34 cellular contexts compared by ENCODE assay signal in the genomic region with DNA sequence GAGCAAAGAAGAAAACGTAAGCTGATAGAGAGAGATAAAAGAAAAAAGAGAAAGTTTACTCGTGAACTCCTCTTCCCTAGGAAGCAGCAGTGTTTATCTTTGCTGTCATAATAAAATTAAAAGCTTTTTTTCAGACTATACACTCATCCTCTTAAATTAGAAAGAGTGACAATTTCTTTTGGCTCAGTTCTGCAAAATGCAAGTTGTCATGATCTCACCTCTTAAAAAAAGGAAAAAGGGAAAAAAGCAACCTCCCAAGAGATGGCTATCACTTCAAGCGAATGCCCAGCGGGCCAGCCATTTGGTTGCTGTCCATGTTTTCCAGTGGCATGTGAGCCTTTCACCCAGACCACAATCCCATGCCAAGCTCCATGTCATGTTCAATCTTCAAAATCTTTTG. TPM values are rescaled to one million over a fixed set of nuclear protein-coding genes. Genes with fewer than 3 reads are reported as not detected.
DNase-seq lines count a peak whose midpoint lies in the region; TF ChIP-seq lines count a peak whose summit lies in the region.
"Had no signal": no experiment of that assay in that cellular context is flagged by ENCODE, and none has a peak within 500 bp of the region (broad histone marks: within the 10 kb centered on the region; RNA-seq: fewer than 3 reads in every experiment).

No MANE protein-coding gene starts in this region.

- no peaks in the 10 kb centered on the region for H3K9me3 Mint-ChIP-seq in HFFc6
- no peaks in the 10 kb centered on the region for H3K9me3 Mint-ChIP-seq in mesothelial cell of epicardium
- no peaks in the 10 kb centered on the region for H3K9me3 Mint-ChIP-seq in progenitor cell of endocrine pancreas (ENCODE audit: low read depth)
- H3K9me3 Mint-ChIP-seq: activated CD4-positive, alpha-beta T cell treated with anti-CD3 and anti-CD28 coated beads, Interleukin-2, amount 10 ng/mL, durations not matched to agents 7 days and 5 days; memory B cell; naive B cell had no signal

- H3K4me3 Mint-ChIP-seq in HFFc6 (no peak overlapping the region; the same call in 1 of the 2 replicates), mesothelial cell of epicardium (no peak overlapping the region), progenitor cell of endocrine pancreas (ENCODE audit: low read depth) (no peak overlapping the region)
- H3K4me3 Mint-ChIP-seq: activated CD4-positive, alpha-beta T cell treated with anti-CD3 and anti-CD28 coated beads, Interleukin-2, amount 10 ng/mL, durations not matched to agents 7 days and 5 days; activated CD8-positive, alpha-beta memory T cell treated with anti-CD3 and anti-CD28 coated beads, Interleukin-2, amount 10 ng/mL, durations not matched to agents 7 days and 5 days; memory B cell; naive B cell; WTC11 had no signal

- DNase-seq in AG09309 (ENCODE audit: low read depth), result peak; percentile 3
- DNase-seq in HFFc6, result peak; percentile 8
- peak; percentile 55 for DNase-seq in dermis microvascular lymphatic vessel endothelial cell (ENCODE audit: low read depth in 2 of 2)
- no peak for DNase-seq in mesothelial cell of epicardium (ENCODE audit: low spot score in 2 of 2, unreplicated experiment in 2 of 2)
- DNase-seq in esophagus squamous epithelium (lab: John Stamatoyannopoulos, UW), result no peak
- DNase-seq in AG08395 (ENCODE audit: low spot score), result no peak
- DNase-seq in brain microvascular endothelial cell, result no peak
- DNase-seq in progenitor cell of endocrine pancreas (ENCODE audit: low spot score, unreplicated experiment), result no peak
- DNase-seq: activated CD4-positive, alpha-beta T cell treated with anti-CD3 and anti-CD28 coated beads, Interleukin-2, amount 10 ng/mL, durations not matched to agents 7 days and 5 days; activated CD8-positive, alpha-beta memory T cell treated with anti-CD3 and anti-CD28 coated beads, Interleukin-2, amount 10 ng/mL, durations not matched to agents 7 days and 5 days; activated naive CD4-positive, alpha-beta T cell; activated T-cell treated with anti-CD3 and anti-CD28 coated beads, Interleukin-2, amount 50 U/mL, for 48 hours; body of pancreas; COR-L47; effector CD4-positive, alpha-beta T cell; gastrocnemius medialis; GF-D8; left colon; naive B cell; NCI-H1092 treated with DMSO at 0.1 percent for 48 hours; NCI-H1930; NCI-H524 treated with DMSO at 0.1 percent for 48 hours; NK-92 treated with Interleukin-12 subunit alpha and Interleukin-12 subunit beta, amount 100 ng/mL, for 24 hours; nucleus accumbens; PC-9; SHP77; stimulated activated CD4-positive, alpha-beta T cell treated with anti-CD3 and anti-CD28 coated beads, Interleukin-1b, Interleukin-23, amount 100 ng/mL, for 48 hours; stimulated activated CD8-positive, alpha-beta memory T cell treated with anti-CD3 and anti-CD28 coated beads, Interleukin-4, amount 100 ng/mL, for 48 hours had no signal

- no peaks in the 10 kb centered on the region for H3K36me3 ChIP-seq in esophagus squamous epithelium
- no peaks in the 10 kb centered on the region for H3K36me3 ChIP-seq in brain microvascular endothelial cell (replicated peaks)
- H3K36me3 ChIP-seq: BLaER1 treated with 17β-estradiol and CSF1 and Interleukin-3, amounts not matched to agents 10 nM and 100 nM; gastrocnemius medialis had no signal

- H3K27ac Mint-ChIP-seq in HFFc6, result peak overlapping the region; percentile 60
- H3K27ac Mint-ChIP-seq in mesothelial cell of epicardium, result peak overlapping the region; percentile 47
- H3K27ac Mint-ChIP-seq in progenitor cell of endocrine pancreas, result no peak overlapping the region
- H3K27ac Mint-ChIP-seq: activated CD4-positive, alpha-beta T cell treated with anti-CD3 and anti-CD28 coated beads, Interleukin-2, amount 10 ng/mL, durations not matched to agents 7 days and 5 days; activated CD8-positive, alpha-beta memory T cell treated with anti-CD3 and anti-CD28 coated beads, Interleukin-2, amount 10 ng/mL, durations not matched to agents 7 days and 5 days; memory B cell; naive B cell; WTC11 had no signal

- intact Hi-C loops in esophagus squamous epithelium (cut with DNase I), result no loop called here

- H3K27me3 Mint-ChIP-seq in HFFc6 (ENCODE audit: insufficient read depth), result peaks cover 1% of the 10 kb centered on the region; the same call in 1 of the 2 replicates
- H3K27me3 Mint-ChIP-seq in mesothelial cell of epicardium (ENCODE audit: low read depth), result no peaks in the 10 kb centered on the region
- H3K27me3 Mint-ChIP-seq in progenitor cell of endocrine pancreas, result peaks cover 22% of the 10 kb centered on the region

- H3K36me3 Mint-ChIP-seq in HFFc6 (ENCODE audit: low read depth) (peaks cover 9% of the 10 kb centered on the region; the same call in 1 of the 2 replicates), mesothelial cell of epicardium (no peaks in the 10 kb centered on the region), progenitor cell of endocrine pancreas (ENCODE audit: insufficient read depth) (no peaks in the 10 kb centered on the region)
- H3K36me3 Mint-ChIP-seq: activated CD8-positive, alpha-beta memory T cell treated with anti-CD3 and anti-CD28 coated beads, Interleukin-2, amount 10 ng/mL, durations not matched to agents 7 days and 5 days; memory B cell; naive B cell; WTC11 had no signal

- H3K9me3 ChIP-seq in esophagus squamous epithelium, result no peaks in the 10 kb centered on the region
- H3K9me3 ChIP-seq: A549; BLaER1 treated with 17β-estradiol and CSF1 and Interleukin-3, amounts not matched to agents 10 nM and 100 nM; body of pancreas; gastrocnemius medialis had no signal

- WGBS in esophagus squamous epithelium, 2 donors, result 62 to 66% methylated on average over 4 of the region's 4 CpGs

- peaks cover 0 to 14% (median 0%) of the 10 kb centered on the region in 3 donors for H3K4me1 ChIP-seq in esophagus squamous epithelium
- H3K4me1 ChIP-seq: body of pancreas, gastrocnemius medialis had no signal

- TF ChIP-seq CTCF in AG09309 (IDR thresholded peaks at IDR 0.05; ENCODE audit: control insufficient read depth, insufficient read depth, low read depth, low read length, missing control alignments) (no peak), HFFc6 (IDR thresholded peaks at IDR 0.05) (no peak), mesothelial cell of epicardium (IDR thresholded peaks at IDR 0.05; ENCODE audit: unreplicated experiment) (no peak), esophagus squamous epithelium (IDR thresholded peaks at IDR 0.05) (no peak), brain microvascular endothelial cell (IDR thresholded peaks at IDR 0.05; ENCODE audit: low read depth, low read length, missing control alignments) (no peak), progenitor cell of endocrine pancreas (IDR thresholded peaks at IDR 0.05; ENCODE audit: unreplicated experiment) (no peak)

- in situ Hi-C loops in brain microvascular endothelial cell (cut with HindIII; ENCODE audit: low pct_ligation_motif_present, low sequenced_read_pairs), result no loop called here

- H3K27ac ChIP-seq in esophagus squamous epithelium, result no peak overlapping the region
- no peak overlapping the region for H3K27ac ChIP-seq in brain microvascular endothelial cell
- H3K27ac ChIP-seq: A549; BLaER1 treated with 17β-estradiol and CSF1 and Interleukin-3, amounts not matched to agents 10 nM and 100 nM; body of pancreas; epithelial cell of prostate; gastrocnemius medialis; PC-9 had no signal

- H3K4me3 ChIP-seq in AG09309 (ENCODE audit: control insufficient read depth, low read depth, low read length) (no peak overlapping the region), esophagus squamous epithelium (no peak overlapping the region), brain microvascular endothelial cell (ENCODE audit: low read depth, low read length) (no peak overlapping the region)
- H3K4me3 ChIP-seq: A549; BLaER1 treated with 17β-estradiol and CSF1 and Interleukin-3, amounts not matched to agents 10 nM and 100 nM; body of pancreas; gastrocnemius medialis; PC-9; smooth muscle cell had no signal

- H3K27me3 ChIP-seq in esophagus squamous epithelium (no peaks in the 10 kb centered on the region), brain microvascular endothelial cell (replicated peaks) (no peaks in the 10 kb centered on the region)
- H3K27me3 ChIP-seq: BLaER1 treated with 17β-estradiol and CSF1 and Interleukin-3, amounts not matched to agents 10 nM and 100 nM; body of pancreas had no signal

- no peak for TF ChIP-seq POLR2A in esophagus squamous epithelium (IDR thresholded peaks at IDR 0.05)

- peaks cover 33% of the 10 kb centered on the region for H3K4me1 Mint-ChIP-seq in HFFc6 (ENCODE audit: low read depth)
- peaks cover 23% of the 10 kb centered on the region for H3K4me1 Mint-ChIP-seq in mesothelial cell of epicardium
- no peaks in the 10 kb centered on the region for H3K4me1 Mint-ChIP-seq in progenitor cell of endocrine pancreas (ENCODE audit: low read depth)
- H3K4me1 Mint-ChIP-seq: activated CD4-positive, alpha-beta T cell treated with anti-CD3 and anti-CD28 coated beads, Interleukin-2, amount 10 ng/mL, durations not matched to agents 7 days and 5 days; activated CD8-positive, alpha-beta memory T cell treated with anti-CD3 and anti-CD28 coated beads, Interleukin-2, amount 10 ng/mL, durations not matched to agents 7 days and 5 days; memory B cell; naive B cell had no signal

RNA-seq across cellular contexts. Expression of a gene that starts 7.0 kb away (rescaled TPM):
- 1,000 to 10,000 TPM; 7,606 to 9,130 (median 7,816) TPM for total RNA-seq in HFFc6 (2021; fragmentation: NEBNext Ultra II Directional; extraction: Animal tissue kit (Norgen Biotek cat#: 25700))
- total RNA-seq in dermis microvascular lymphatic vessel endothelial cell, result 4,129 and 8,012 TPM in 2 replicates
- total RNA-seq in mesothelial cell of epicardium, result 332 to 367 TPM (median 337 TPM) in 3 replicates
- total RNA-seq in esophagus squamous epithelium, result 100 to 1,000 TPM in 1 of 4 donors, 10 to 100 TPM in 2, 1 to 10 TPM in 1; 6.3 to 110 (median 63.8) TPM
- total RNA-seq in progenitor cell of endocrine pancreas, result 22.9 and 34.6 TPM in 2 replicates

Comparison
In these comparisons a context has a peak if more than half of its experiments do, and no peak if none do; other contexts are left out.
1. DNase-seq: peak in AG09309 (single experiment), HFFc6 (single experiment) and dermis microvascular lymphatic vessel endothelial cell (2 of 2); none in mesothelial cell of epicardium (0 of 2), esophagus squamous epithelium (single experiment), AG08395 (single experiment), brain microvascular endothelial cell (single experiment) and progenitor cell of endocrine pancreas (single experiment).
2. RNA of a gene that starts 7.0 kb away (total RNA-seq): 7,606 to 9,130 TPM in HFFc6 and 4,129 to 8,012 TPM in dermis microvascular lymphatic vessel endothelial cell; 332 to 367 TPM in mesothelial cell of epicardium, 6.3 to 110 TPM in esophagus squamous epithelium and 22.9 to 34.6 TPM in progenitor cell of endocrine pancreas; every median in the first group is over 10 times any median in the second.